ENCODE assay signal across 7 cellular contexts in the genomic region with DNA sequence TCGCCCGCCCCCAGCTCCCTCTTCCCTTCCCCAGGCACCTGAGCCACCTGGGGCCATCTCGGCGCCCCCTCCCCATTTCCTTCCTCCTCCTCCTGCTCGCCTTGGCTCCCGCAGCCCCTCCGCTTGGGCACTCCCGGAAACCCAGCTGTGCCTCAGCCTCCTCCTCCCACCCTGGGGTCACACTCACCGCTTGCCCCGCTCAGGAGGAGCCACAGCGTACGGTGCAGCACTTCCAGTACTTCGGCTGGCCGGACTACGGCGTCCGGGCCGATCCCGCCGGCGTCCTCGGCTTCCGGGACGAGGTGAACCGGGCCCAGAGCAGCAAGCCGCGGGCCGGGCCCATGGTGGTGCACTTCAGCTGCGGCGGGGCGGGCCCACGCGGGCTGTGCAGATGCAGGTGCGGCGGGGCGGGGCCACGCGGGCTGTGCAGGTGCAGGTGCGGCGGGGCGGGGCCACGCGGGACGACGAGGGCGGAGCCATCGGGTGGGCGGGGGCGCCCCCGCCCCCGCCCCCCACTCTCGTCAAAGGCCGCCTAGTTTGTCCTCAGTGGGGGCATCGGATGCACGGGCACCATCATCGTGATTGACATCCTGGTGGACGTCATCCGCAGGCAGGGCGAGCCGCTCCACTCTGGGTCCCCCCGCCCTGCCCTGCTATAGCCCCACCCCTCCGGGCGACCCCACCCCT. TPM values are rescaled to one million over a fixed set of nuclear protein-coding genes. Genes with fewer than 3 reads are reported as not detected.
DNase-seq lines count a peak whose midpoint lies in the region; ATAC-seq and TF ChIP-seq lines count a peak whose summit lies in the region.
"Had no signal": no experiment of that assay in that cellular context is flagged by ENCODE, and none has a peak within 500 bp of the region (broad histone marks: within the 10 kb centered on the region; RNA-seq: fewer than 3 reads in every experiment).

No MANE protein-coding gene starts in this region.

- H3K4me3 ChIP-seq in OCI-LY7 (ENCODE audit: low read depth, low read length, poor library complexity, severe bottlenecking): peak overlapping the region; percentile 71

- H3K27ac Mint-ChIP-seq in stimulated activated memory B cell treated with anti-CD40 and anti-IgM and Interleukin-4, amounts not matched to agents 10 μg/mL and 1 μg/mL and 100 μg/mL, for 72 hours: peak overlapping the region; percentile 35

- peaks cover 6% of the 10 kb centered on the region for H3K36me3 Mint-ChIP-seq in stimulated activated memory B cell treated with anti-CD40 and anti-IgM and Interleukin-4, amounts not matched to agents 10 μg/mL and 1 μg/mL and 100 μg/mL, for 72 hours

- BruUV-seq in OCI-LY7 (replicated peaks; lab: Mats Ljungman, UMichigan): no TSS peak

- H3K9me3 ChIP-seq in OCI-LY7 (ENCODE audit: low read length): no peaks in the 10 kb centered on the region

- no peak overlapping the region for H3K27ac ChIP-seq in OCI-LY7 (ENCODE audit: low read depth, low read length, poor library complexity, severe bottlenecking)

- CTCF ChIA-PET in OCI-LY7 (lab: Charles Lee; ENCODE audit: unreplicated experiment): no interaction called here

- H3K27me3 Mint-ChIP-seq in stimulated activated memory B cell treated with anti-CD40 and anti-IgM and Interleukin-4, amounts not matched to agents 10 μg/mL and 1 μg/mL and 100 μg/mL, for 72 hours: peaks cover 8% of the 10 kb centered on the region

- H3K9me2 ChIP-seq in OCI-LY7 (ENCODE audit: insufficient read depth, low read length): no peaks in the 10 kb centered on the region

- peak overlapping the region; percentile 21; the same call in 1 of the 2 replicates for H2AFZ ChIP-seq in OCI-LY7 (ENCODE audit: low read length)

- peak overlapping the region; percentile 85 for H3K4me3 Mint-ChIP-seq in stimulated activated memory B cell treated with anti-CD40 and anti-IgM and Interleukin-4, amounts not matched to agents 10 μg/mL and 1 μg/mL and 100 μg/mL, for 72 hours

- ATAC-seq in stimulated activated memory B cell treated with anti-CD40 and anti-IgM and Interleukin-4, amounts not matched to agents 10 μg/mL and 1 μg/mL and 100 μg/mL, for 72 hours: peak; percentile 62
- no peak for ATAC-seq in GM21423 (IDR thresholded peaks at IDR 0.05; ENCODE audit: unreplicated experiment)

- peak overlapping the region; percentile 86 for H3K4me2 ChIP-seq in OCI-LY7 (ENCODE audit: low read length)

- peak; percentile 77 for DNase-seq in GM19238 (ENCODE audit: insufficient read length, low spot score)
- DNase-seq in OCI-LY7 (ENCODE audit: low spot score): peak; percentile 68
- peak; percentile 42 for DNase-seq in effector CD4-positive, alpha-beta T cell
- no peak for DNase-seq in NCI-H82 treated with DMSO at 0.1 percent for 48 hours (lab: John Stamatoyannopoulos, UW; ENCODE audit: unreplicated experiment)

- no peaks in the 10 kb centered on the region for H3K79me2 ChIP-seq in OCI-LY7 (ENCODE audit: insufficient read depth, low read depth, low read length)

- no peaks in the 10 kb centered on the region for H4K20me1 ChIP-seq in OCI-LY7 (ENCODE audit: insufficient read depth, low read length)

- TF ChIP-seq CTCF in OCI-LY7 (conservative IDR thresholded peaks at IDR 0.05; ENCODE audit: low read length): no peak

- no peaks in the 10 kb centered on the region for H3K9me3 Mint-ChIP-seq in stimulated activated memory B cell treated with anti-CD40 and anti-IgM and Interleukin-4, amounts not matched to agents 10 μg/mL and 1 μg/mL and 100 μg/mL, for 72 hours

- POLR2A ChIA-PET in OCI-LY7 (lab: Charles Lee): no interaction called here

- peaks cover 32% of the 10 kb centered on the region for H3K4me1 ChIP-seq in OCI-LY7 (ENCODE audit: insufficient read depth, low read length, poor library complexity, severe bottlenecking)

- H3K4me1 Mint-ChIP-seq in stimulated activated memory B cell treated with anti-CD40 and anti-IgM and Interleukin-4, amounts not matched to agents 10 μg/mL and 1 μg/mL and 100 μg/mL, for 72 hours: peaks cover 38% of the 10 kb centered on the region

- H3K36me3 ChIP-seq in OCI-LY7 (ENCODE audit: insufficient read depth, low read length): no peaks in the 10 kb centered on the region

- intact Hi-C loops in OCI-LY7 (cut with micrococcal nuclease; ENCODE audit: unreplicated experiment): no loop called here

RNA-seq across cellular contexts. Expression of a gene that starts 5.6 kb away (rescaled TPM):
- total RNA-seq in OCI-LY7 (2014; rRNA removed; shearing (Covaris generic)): not detected in 2 replicates
- total RNA-seq in OCI-LY7 (2022): not detected in 2 replicates
- total RNA-seq: T-helper 1 cell treated with Interleukin-12 subunit alpha and Interleukin-12 subunit beta and Interleukin-4 antibody, amounts not matched to agents 30 ng/mL and 1 ng/mL, for 36 hours had no signal

RNA-seq across cellular contexts. Expression of a gene that starts 47.4 kb away (rescaled TPM):
- total RNA-seq in OCI-LY7 (2014; rRNA removed; shearing (Covaris generic)): 13.1 and 27.6 TPM in 2 replicates
- total RNA-seq in OCI-LY7 (2022): 24.1 and 24.5 TPM in 2 replicates

RNA-seq across cellular contexts. Expression of a gene that starts 48.6 kb away (rescaled TPM):
- total RNA-seq in OCI-LY7 (2014; rRNA removed; shearing (Covaris generic)): 2.2 and 2.7 TPM in 2 replicates
- total RNA-seq in OCI-LY7 (2022): 9.1 and 9.8 TPM in 2 replicates

RNA-seq across cellular contexts. Expression of a gene that starts 55.2 kb away (rescaled TPM):
- 99.9 and 110 TPM in 2 replicates for total RNA-seq in OCI-LY7 (2014; rRNA removed; shearing (Covaris generic))
- 53.4 and 65.4 TPM in 2 replicates for total RNA-seq in OCI-LY7 (2022)
